1 cellular context compared by ENCODE assay signal in genomic region chr1:92886886-92887419, GRCh38.
TF ChIP-seq lines count a peak whose summit lies in the region.

No MANE protein-coding gene starts in this region.

TF ChIP-seq in HepG2, 621 proteins besides CTCF, POLR2A, EP300 and RAD21 (continued from another document and continues in another):
- TF ChIP-seq ZNF142 (CRISPR knock-in tag; IDR thresholded peaks at IDR 0.05) (no peak), ATF3 (CRISPR knock-in tag; IDR thresholded peaks at IDR 0.05) (no peak), ZBTB42 (CRISPR knock-in tag; IDR thresholded peaks at IDR 0.05) (no peak), ZNF7 (CRISPR knock-in tag; IDR thresholded peaks at IDR 0.05) (peak; percentile 44; the same call in 1 of the 2 replicates), KLF6 (CRISPR knock-in tag; IDR thresholded peaks at IDR 0.05) (no peak), GMEB1 (CRISPR knock-in tag; IDR thresholded peaks at IDR 0.05; ENCODE audit: borderline replicate concordance) (peak; percentile 42; the same call in 1 of the 2 replicates), CAMTA2 (CRISPR knock-in tag; IDR thresholded peaks at IDR 0.05; ENCODE audit: borderline replicate concordance) (no peak), FOXK1 (CRISPR knock-in tag; IDR thresholded peaks at IDR 0.05; ENCODE audit: borderline replicate concordance, low read depth) (peak; percentile 21; the same call in 1 of the 2 replicates), NFE2L1 (CRISPR knock-in tag; IDR thresholded peaks at IDR 0.05; ENCODE audit: borderline replicate concordance) (no peak), TIGD3 (CRISPR knock-in tag; IDR thresholded peaks at IDR 0.05; ENCODE audit: borderline replicate concordance) (no peak), HNF4A (CRISPR knock-in tag; IDR thresholded peaks at IDR 0.05) (peak; percentile 84), ZNF530 (CRISPR knock-in tag; IDR thresholded peaks at IDR 0.05; ENCODE audit: low read depth) (no peak), ZNF343 (CRISPR knock-in tag; IDR thresholded peaks at IDR 0.05) (no peak), NR0B2 (CRISPR knock-in tag; IDR thresholded peaks at IDR 0.05) (no peak), CEBPG (CRISPR knock-in tag; IDR thresholded peaks at IDR 0.05) (peak; percentile 50), ZBTB4 (CRISPR knock-in tag; IDR thresholded peaks at IDR 0.05; ENCODE audit: borderline replicate concordance) (no peak), CENPX (CRISPR knock-in tag; IDR thresholded peaks at IDR 0.05) (no peak), ZNF576 (CRISPR knock-in tag; IDR thresholded peaks at IDR 0.05) (no peak), ZNF180 (CRISPR knock-in tag; IDR thresholded peaks at IDR 0.05; ENCODE audit: borderline replicate concordance, low read depth) (no peak), ETV5 (CRISPR knock-in tag; IDR thresholded peaks at IDR 0.05; ENCODE audit: borderline replicate concordance) (no peak), SALL1 (CRISPR knock-in tag; IDR thresholded peaks at IDR 0.05) (peak; percentile 92), FIP1L1 (IDR thresholded peaks at IDR 0.05; ENCODE audit: borderline replicate concordance, insufficient read depth, low read depth, low read length) (no peak), RBM22 (optimal IDR thresholded peaks at IDR 0.05; ENCODE audit: low read length) (no peak), IKZF5 (CRISPR knock-in tag; IDR thresholded peaks at IDR 0.05) (peak; percentile 75), ZSCAN9 (CRISPR knock-in tag; IDR thresholded peaks at IDR 0.05; ENCODE audit: borderline replicate concordance) (0 out of 2 replicates have a peak, but pooled peaks have one; percentile 38), ARID3A (IDR thresholded peaks at IDR 0.05; ENCODE audit: low read depth, low read length) (peak; percentile 82), PTBP1 (IDR thresholded peaks at IDR 0.05; ENCODE audit: low read depth, low read length, poor library complexity, severe bottlenecking) (no peak), IRX3 (CRISPR knock-in tag; IDR thresholded peaks at IDR 0.05; ENCODE audit: borderline replicate concordance, low read depth) (no peak), PITX1 (CRISPR knock-in tag; IDR thresholded peaks at IDR 0.05) (peak; percentile 36; the same call in 1 of the 2 replicates), ZNF512B (CRISPR knock-in tag; IDR thresholded peaks at IDR 0.05; ENCODE audit: borderline replicate concordance) (no peak), ZFP82 (CRISPR knock-in tag; IDR thresholded peaks at IDR 0.05; ENCODE audit: borderline replicate concordance) (no peak), NFIC (IDR thresholded peaks at IDR 0.05; ENCODE audit: low read length) (peak; percentile 74; the same call in 1 of the 2 replicates), ZKSCAN8 (CRISPR knock-in tag; IDR thresholded peaks at IDR 0.05; ENCODE audit: borderline replicate concordance) (peak; percentile 33; the same call in 1 of the 2 replicates), ZNF101 (CRISPR knock-in tag; IDR thresholded peaks at IDR 0.05; ENCODE audit: borderline replicate concordance, low read depth) (no peak), NRL (CRISPR knock-in tag; IDR thresholded peaks at IDR 0.05; ENCODE audit: borderline replicate concordance) (no peak), HMG20B (CRISPR knock-in tag; conservative IDR thresholded peaks at IDR 0.05) (peak; percentile 38; the same call in 1 of the 2 replicates), SCMH1 (CRISPR knock-in tag; IDR thresholded peaks at IDR 0.05; ENCODE audit: borderline replicate concordance) (no peak), ZNF317 (CRISPR knock-in tag; IDR thresholded peaks at IDR 0.05) (0 out of 2 replicates have a peak, but pooled peaks have one; percentile 2), ZNF605 (CRISPR knock-in tag; IDR thresholded peaks at IDR 0.05) (0 out of 2 replicates have a peak, but pooled peaks have one; percentile 48), SMARCE1 (IDR thresholded peaks at IDR 0.05; ENCODE audit: borderline replicate concordance) (no peak), ZFP1 (CRISPR knock-in tag; IDR thresholded peaks at IDR 0.05) (no peak), ZSCAN25 (CRISPR knock-in tag; IDR thresholded peaks at IDR 0.05) (no peak)
